2 cellular contexts compared by ENCODE assay signal in genomic region chr17:28701987-28702751, GRCh38.
TF ChIP-seq lines count a peak whose summit lies in the region.

No MANE protein-coding gene starts in this region.

TF ChIP-seq in GM23338, 12 proteins besides CTCF, POLR2A, EP300 and RAD21:
- TF ChIP-seq ETS1 (IDR thresholded peaks at IDR 0.05) (no peak), EZH2phosphoT487 (IDR thresholded peaks at IDR 0.05; ENCODE audit: unreplicated experiment) (no peak), REST (IDR thresholded peaks at IDR 0.05; ENCODE audit: unreplicated experiment) (no peak), NANOG (IDR thresholded peaks at IDR 0.05; ENCODE audit: borderline replicate concordance) (no peak), ZNF114 (CRISPR knock-in tag; IDR thresholded peaks at IDR 0.05) (no peak), ZNF331 (CRISPR knock-in tag; IDR thresholded peaks at IDR 0.05; ENCODE audit: low read depth) (no peak), EZH2 (IDR thresholded peaks at IDR 0.05; ENCODE audit: low read depth, unreplicated experiment) (no peak), POLR2AphosphoS5 (IDR thresholded peaks at IDR 0.05; ENCODE audit: low read depth) (no peak), CREB1 (CRISPR knock-in tag; IDR thresholded peaks at IDR 0.05; ENCODE audit: low read depth) (no peak), JUNB (IDR thresholded peaks at IDR 0.05; ENCODE audit: unreplicated experiment) (no peak), STAT1 (IDR thresholded peaks at IDR 0.05; ENCODE audit: unreplicated experiment) (no peak)
- TF ChIP-seq, protein P1, sequence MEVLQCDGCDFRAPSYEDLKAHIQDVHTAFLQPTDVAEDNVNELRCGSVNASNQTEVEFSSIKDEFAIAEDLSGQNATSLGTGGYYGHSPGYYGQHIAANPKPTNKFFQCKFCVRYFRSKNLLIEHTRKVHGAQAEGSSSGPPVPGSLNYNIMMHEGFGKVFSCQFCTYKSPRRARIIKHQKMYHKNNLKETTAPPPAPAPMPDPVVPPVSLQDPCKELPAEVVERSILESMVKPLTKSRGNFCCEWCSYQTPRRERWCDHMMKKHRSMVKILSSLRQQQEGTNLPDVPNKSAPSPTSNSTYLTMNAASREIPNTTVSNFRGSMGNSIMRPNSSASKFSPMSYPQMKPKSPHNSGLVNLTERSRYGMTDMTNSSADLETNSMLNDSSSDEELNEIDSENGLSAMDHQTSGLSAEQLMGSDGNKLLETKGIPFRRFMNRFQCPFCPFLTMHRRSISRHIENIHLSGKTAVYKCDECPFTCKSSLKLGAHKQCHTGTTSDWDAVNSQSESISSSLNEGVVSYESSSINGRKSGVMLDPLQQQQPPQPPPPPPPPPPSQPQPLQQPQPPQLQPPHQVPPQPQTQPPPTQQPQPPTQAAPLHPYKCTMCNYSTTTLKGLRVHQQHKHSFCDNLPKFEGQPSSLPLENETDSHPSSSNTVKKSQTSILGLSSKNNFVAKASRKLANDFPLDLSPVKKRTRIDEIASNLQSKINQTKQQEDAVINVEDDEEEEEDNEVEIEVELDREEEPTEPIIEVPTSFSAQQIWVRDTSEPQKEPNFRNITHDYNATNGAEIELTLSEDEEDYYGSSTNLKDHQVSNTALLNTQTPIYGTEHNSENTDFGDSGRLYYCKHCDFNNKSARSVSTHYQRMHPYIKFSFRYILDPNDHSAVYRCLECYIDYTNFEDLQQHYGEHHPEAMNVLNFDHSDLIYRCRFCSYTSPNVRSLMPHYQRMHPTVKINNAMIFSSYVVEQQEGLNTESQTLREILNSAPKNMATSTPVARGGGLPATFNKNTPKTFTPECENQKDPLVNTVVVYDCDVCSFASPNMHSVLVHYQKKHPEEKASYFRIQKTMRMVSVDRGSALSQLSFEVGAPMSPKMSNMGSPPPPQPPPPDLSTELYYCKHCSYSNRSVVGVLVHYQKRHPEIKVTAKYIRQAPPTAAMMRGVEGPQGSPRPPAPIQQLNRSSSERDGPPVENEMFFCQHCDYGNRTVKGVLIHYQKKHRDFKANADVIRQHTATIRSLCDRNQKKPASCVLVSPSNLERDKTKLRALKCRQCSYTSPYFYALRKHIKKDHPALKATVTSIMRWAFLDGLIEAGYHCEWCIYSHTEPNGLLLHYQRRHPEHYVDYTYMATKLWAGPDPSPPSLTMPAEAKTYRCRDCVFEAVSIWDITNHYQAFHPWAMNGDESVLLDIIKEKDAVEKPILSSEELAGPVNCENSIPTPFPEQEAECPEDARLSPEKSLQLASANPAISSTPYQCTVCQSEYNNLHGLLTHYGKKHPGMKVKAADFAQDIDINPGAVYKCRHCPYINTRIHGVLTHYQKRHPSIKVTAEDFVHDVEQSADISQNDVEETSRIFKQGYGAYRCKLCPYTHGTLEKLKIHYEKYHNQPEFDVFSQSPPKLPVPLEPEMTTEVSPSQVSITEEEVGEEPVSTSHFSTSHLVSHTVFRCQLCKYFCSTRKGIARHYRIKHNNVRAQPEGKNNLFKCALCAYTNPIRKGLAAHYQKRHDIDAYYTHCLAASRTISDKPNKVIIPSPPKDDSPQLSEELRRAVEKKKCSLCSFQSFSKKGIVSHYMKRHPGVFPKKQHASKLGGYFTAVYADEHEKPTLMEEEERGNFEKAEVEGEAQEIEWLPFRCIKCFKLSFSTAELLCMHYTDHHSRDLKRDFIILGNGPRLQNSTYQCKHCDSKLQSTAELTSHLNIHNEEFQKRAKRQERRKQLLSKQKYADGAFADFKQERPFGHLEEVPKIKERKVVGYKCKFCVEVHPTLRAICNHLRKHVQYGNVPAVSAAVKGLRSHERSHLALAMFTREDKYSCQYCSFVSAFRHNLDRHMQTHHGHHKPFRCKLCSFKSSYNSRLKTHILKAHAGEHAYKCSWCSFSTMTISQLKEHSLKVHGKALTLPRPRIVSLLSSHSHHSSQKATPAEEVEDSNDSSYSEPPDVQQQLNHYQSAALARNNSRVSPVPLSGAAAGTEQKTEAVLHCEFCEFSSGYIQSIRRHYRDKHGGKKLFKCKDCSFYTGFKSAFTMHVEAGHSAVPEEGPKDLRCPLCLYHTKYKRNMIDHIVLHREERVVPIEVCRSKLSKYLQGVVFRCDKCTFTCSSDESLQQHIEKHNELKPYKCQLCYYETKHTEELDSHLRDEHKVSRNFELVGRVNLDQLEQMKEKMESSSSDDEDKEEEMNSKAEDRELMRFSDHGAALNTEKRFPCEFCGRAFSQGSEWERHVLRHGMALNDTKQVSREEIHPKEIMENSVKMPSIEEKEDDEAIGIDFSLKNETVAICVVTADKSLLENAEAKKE (CRISPR knock-in tag; IDR thresholded peaks at IDR 0.05), result no peak

TF ChIP-seq in HepG2, 621 proteins besides CTCF, POLR2A, EP300 and RAD21 (continues in another document):
- no peak for TF ChIP-seq SP5 (CRISPR knock-in tag; IDR thresholded peaks at IDR 0.05; ENCODE audit: borderline replicate concordance, low read depth)
- no peak for TF ChIP-seq ZKSCAN8 (CRISPR knock-in tag; IDR thresholded peaks at IDR 0.05; ENCODE audit: borderline replicate concordance)
- no peak for TF ChIP-seq SRF (IDR thresholded peaks at IDR 0.05; ENCODE audit: low read depth, low read length)
- no peak for TF ChIP-seq ZKSCAN5 (CRISPR knock-in tag; IDR thresholded peaks at IDR 0.05)
- TF ChIP-seq SMAD9 (CRISPR knock-in tag; IDR thresholded peaks at IDR 0.05), result no peak
- TF ChIP-seq SALL1 (CRISPR knock-in tag; IDR thresholded peaks at IDR 0.05), result peak; percentile 53
- TF ChIP-seq ELF4 (CRISPR knock-in tag; IDR thresholded peaks at IDR 0.05; ENCODE audit: borderline replicate concordance), result no peak
- TF ChIP-seq SAP130 (CRISPR knock-in tag; IDR thresholded peaks at IDR 0.05; ENCODE audit: low read depth), result peak; percentile 60
- TF ChIP-seq KLF9 (CRISPR knock-in tag; IDR thresholded peaks at IDR 0.05; ENCODE audit: low read depth), result no peak
- TF ChIP-seq, protein P2, sequence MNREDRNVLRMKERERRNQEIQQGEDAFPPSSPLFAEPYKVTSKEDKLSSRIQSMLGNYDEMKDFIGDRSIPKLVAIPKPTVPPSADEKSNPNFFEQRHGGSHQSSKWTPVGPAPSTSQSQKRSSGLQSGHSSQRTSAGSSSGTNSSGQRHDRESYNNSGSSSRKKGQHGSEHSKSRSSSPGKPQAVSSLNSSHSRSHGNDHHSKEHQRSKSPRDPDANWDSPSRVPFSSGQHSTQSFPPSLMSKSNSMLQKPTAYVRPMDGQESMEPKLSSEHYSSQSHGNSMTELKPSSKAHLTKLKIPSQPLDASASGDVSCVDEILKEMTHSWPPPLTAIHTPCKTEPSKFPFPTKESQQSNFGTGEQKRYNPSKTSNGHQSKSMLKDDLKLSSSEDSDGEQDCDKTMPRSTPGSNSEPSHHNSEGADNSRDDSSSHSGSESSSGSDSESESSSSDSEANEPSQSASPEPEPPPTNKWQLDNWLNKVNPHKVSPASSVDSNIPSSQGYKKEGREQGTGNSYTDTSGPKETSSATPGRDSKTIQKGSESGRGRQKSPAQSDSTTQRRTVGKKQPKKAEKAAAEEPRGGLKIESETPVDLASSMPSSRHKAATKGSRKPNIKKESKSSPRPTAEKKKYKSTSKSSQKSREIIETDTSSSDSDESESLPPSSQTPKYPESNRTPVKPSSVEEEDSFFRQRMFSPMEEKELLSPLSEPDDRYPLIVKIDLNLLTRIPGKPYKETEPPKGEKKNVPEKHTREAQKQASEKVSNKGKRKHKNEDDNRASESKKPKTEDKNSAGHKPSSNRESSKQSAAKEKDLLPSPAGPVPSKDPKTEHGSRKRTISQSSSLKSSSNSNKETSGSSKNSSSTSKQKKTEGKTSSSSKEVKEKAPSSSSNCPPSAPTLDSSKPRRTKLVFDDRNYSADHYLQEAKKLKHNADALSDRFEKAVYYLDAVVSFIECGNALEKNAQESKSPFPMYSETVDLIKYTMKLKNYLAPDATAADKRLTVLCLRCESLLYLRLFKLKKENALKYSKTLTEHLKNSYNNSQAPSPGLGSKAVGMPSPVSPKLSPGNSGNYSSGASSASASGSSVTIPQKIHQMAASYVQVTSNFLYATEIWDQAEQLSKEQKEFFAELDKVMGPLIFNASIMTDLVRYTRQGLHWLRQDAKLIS (CRISPR knock-in tag; IDR thresholded peaks at IDR 0.05), result no peak
- TF ChIP-seq USF2 (IDR thresholded peaks at IDR 0.05; ENCODE audit: low read depth, low read length), result peak; percentile 4; the same call in 1 of the 2 replicates
- TF ChIP-seq USF2 (CRISPR knock-in tag; IDR thresholded peaks at IDR 0.05; ENCODE audit: borderline replicate concordance), result no peak
- no peak for TF ChIP-seq SKI (IDR thresholded peaks at IDR 0.05; ENCODE audit: partially characterized antibody)
- TF ChIP-seq, protein P3, sequence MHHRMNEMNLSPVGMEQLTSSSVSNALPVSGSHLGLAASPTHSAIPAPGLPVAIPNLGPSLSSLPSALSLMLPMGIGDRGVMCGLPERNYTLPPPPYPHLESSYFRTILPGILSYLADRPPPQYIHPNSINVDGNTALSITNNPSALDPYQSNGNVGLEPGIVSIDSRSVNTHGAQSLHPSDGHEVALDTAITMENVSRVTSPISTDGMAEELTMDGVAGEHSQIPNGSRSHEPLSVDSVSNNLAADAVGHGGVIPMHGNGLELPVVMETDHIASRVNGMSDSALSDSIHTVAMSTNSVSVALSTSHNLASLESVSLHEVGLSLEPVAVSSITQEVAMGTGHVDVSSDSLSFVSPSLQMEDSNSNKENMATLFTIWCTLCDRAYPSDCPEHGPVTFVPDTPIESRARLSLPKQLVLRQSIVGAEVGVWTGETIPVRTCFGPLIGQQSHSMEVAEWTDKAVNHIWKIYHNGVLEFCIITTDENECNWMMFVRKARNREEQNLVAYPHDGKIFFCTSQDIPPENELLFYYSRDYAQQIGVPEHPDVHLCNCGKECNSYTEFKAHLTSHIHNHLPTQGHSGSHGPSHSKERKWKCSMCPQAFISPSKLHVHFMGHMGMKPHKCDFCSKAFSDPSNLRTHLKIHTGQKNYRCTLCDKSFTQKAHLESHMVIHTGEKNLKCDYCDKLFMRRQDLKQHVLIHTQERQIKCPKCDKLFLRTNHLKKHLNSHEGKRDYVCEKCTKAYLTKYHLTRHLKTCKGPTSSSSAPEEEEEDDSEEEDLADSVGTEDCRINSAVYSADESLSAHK (CRISPR knock-in tag; IDR thresholded peaks at IDR 0.05; ENCODE audit: borderline replicate concordance), result no peak
- no peak for TF ChIP-seq MZF1 (CRISPR knock-in tag; IDR thresholded peaks at IDR 0.05; ENCODE audit: borderline replicate concordance)
- TF ChIP-seq SRY (CRISPR knock-in tag; IDR thresholded peaks at IDR 0.05), result no peak
- TF ChIP-seq ZNF280B (CRISPR knock-in tag; IDR thresholded peaks at IDR 0.05; ENCODE audit: borderline replicate concordance), result no peak
- TF ChIP-seq MAZ (IDR thresholded peaks at IDR 0.05; ENCODE audit: borderline replicate concordance, low read depth, low read length), result no peak
- no peak for TF ChIP-seq MAZ (CRISPR knock-in tag; IDR thresholded peaks at IDR 0.05; ENCODE audit: low read depth)
- no peak for TF ChIP-seq ATF7 (IDR thresholded peaks at IDR 0.05)
- TF ChIP-seq ATF7 (CRISPR knock-in tag; IDR thresholded peaks at IDR 0.05), result no peak
- TF ChIP-seq ZSCAN25 (CRISPR knock-in tag; IDR thresholded peaks at IDR 0.05), result no peak
- TF ChIP-seq ZNF225 (CRISPR knock-in tag; IDR thresholded peaks at IDR 0.05), result no peak
- TF ChIP-seq, protein P4, sequence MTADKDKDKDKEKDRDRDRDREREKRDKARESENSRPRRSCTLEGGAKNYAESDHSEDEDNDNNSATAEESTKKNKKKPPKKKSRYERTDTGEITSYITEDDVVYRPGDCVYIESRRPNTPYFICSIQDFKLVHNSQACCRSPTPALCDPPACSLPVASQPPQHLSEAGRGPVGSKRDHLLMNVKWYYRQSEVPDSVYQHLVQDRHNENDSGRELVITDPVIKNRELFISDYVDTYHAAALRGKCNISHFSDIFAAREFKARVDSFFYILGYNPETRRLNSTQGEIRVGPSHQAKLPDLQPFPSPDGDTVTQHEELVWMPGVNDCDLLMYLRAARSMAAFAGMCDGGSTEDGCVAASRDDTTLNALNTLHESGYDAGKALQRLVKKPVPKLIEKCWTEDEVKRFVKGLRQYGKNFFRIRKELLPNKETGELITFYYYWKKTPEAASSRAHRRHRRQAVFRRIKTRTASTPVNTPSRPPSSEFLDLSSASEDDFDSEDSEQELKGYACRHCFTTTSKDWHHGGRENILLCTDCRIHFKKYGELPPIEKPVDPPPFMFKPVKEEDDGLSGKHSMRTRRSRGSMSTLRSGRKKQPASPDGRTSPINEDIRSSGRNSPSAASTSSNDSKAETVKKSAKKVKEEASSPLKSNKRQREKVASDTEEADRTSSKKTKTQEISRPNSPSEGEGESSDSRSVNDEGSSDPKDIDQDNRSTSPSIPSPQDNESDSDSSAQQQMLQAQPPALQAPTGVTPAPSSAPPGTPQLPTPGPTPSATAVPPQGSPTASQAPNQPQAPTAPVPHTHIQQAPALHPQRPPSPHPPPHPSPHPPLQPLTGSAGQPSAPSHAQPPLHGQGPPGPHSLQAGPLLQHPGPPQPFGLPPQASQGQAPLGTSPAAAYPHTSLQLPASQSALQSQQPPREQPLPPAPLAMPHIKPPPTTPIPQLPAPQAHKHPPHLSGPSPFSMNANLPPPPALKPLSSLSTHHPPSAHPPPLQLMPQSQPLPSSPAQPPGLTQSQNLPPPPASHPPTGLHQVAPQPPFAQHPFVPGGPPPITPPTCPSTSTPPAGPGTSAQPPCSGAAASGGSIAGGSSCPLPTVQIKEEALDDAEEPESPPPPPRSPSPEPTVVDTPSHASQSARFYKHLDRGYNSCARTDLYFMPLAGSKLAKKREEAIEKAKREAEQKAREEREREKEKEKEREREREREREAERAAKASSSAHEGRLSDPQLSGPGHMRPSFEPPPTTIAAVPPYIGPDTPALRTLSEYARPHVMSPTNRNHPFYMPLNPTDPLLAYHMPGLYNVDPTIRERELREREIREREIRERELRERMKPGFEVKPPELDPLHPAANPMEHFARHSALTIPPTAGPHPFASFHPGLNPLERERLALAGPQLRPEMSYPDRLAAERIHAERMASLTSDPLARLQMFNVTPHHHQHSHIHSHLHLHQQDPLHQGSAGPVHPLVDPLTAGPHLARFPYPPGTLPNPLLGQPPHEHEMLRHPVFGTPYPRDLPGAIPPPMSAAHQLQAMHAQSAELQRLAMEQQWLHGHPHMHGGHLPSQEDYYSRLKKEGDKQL (CRISPR knock-in tag; IDR thresholded peaks at IDR 0.05; ENCODE audit: low read depth), result no peak
- TF ChIP-seq SMYD3 (CRISPR knock-in tag; IDR thresholded peaks at IDR 0.05), result no peak
